1 cellular context compared by ENCODE assay signal in the genomic region with DNA sequence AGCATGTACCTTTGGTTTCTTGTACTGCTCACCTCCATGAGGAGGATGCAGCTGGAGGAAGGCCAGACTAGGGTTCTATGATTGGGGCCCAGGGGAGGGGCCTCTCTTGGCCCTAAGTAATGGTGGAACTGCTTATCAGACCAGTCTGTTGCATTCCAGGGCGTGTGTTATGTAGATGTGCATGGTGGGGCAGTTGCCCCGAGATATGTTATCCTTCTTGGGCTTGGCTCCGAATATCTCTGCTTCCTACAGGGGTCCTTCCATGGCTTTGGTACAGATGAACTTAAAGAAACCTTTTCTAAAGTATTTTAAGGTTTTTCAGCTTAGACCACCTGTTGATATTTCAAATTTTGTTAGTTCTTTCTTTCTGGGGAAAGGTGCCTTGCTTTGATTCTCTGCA.
TF ChIP-seq lines count a peak whose summit lies in the region.

No MANE protein-coding gene starts in this region.

TF ChIP-seq in GM23338, 12 proteins besides CTCF, POLR2A, EP300 and RAD21 (continued from another document):
- TF ChIP-seq, protein P1, sequence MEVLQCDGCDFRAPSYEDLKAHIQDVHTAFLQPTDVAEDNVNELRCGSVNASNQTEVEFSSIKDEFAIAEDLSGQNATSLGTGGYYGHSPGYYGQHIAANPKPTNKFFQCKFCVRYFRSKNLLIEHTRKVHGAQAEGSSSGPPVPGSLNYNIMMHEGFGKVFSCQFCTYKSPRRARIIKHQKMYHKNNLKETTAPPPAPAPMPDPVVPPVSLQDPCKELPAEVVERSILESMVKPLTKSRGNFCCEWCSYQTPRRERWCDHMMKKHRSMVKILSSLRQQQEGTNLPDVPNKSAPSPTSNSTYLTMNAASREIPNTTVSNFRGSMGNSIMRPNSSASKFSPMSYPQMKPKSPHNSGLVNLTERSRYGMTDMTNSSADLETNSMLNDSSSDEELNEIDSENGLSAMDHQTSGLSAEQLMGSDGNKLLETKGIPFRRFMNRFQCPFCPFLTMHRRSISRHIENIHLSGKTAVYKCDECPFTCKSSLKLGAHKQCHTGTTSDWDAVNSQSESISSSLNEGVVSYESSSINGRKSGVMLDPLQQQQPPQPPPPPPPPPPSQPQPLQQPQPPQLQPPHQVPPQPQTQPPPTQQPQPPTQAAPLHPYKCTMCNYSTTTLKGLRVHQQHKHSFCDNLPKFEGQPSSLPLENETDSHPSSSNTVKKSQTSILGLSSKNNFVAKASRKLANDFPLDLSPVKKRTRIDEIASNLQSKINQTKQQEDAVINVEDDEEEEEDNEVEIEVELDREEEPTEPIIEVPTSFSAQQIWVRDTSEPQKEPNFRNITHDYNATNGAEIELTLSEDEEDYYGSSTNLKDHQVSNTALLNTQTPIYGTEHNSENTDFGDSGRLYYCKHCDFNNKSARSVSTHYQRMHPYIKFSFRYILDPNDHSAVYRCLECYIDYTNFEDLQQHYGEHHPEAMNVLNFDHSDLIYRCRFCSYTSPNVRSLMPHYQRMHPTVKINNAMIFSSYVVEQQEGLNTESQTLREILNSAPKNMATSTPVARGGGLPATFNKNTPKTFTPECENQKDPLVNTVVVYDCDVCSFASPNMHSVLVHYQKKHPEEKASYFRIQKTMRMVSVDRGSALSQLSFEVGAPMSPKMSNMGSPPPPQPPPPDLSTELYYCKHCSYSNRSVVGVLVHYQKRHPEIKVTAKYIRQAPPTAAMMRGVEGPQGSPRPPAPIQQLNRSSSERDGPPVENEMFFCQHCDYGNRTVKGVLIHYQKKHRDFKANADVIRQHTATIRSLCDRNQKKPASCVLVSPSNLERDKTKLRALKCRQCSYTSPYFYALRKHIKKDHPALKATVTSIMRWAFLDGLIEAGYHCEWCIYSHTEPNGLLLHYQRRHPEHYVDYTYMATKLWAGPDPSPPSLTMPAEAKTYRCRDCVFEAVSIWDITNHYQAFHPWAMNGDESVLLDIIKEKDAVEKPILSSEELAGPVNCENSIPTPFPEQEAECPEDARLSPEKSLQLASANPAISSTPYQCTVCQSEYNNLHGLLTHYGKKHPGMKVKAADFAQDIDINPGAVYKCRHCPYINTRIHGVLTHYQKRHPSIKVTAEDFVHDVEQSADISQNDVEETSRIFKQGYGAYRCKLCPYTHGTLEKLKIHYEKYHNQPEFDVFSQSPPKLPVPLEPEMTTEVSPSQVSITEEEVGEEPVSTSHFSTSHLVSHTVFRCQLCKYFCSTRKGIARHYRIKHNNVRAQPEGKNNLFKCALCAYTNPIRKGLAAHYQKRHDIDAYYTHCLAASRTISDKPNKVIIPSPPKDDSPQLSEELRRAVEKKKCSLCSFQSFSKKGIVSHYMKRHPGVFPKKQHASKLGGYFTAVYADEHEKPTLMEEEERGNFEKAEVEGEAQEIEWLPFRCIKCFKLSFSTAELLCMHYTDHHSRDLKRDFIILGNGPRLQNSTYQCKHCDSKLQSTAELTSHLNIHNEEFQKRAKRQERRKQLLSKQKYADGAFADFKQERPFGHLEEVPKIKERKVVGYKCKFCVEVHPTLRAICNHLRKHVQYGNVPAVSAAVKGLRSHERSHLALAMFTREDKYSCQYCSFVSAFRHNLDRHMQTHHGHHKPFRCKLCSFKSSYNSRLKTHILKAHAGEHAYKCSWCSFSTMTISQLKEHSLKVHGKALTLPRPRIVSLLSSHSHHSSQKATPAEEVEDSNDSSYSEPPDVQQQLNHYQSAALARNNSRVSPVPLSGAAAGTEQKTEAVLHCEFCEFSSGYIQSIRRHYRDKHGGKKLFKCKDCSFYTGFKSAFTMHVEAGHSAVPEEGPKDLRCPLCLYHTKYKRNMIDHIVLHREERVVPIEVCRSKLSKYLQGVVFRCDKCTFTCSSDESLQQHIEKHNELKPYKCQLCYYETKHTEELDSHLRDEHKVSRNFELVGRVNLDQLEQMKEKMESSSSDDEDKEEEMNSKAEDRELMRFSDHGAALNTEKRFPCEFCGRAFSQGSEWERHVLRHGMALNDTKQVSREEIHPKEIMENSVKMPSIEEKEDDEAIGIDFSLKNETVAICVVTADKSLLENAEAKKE (CRISPR knock-in tag; IDR thresholded peaks at IDR 0.05) = no peak
- no peak for TF ChIP-seq CREB1 (CRISPR knock-in tag; IDR thresholded peaks at IDR 0.05; ENCODE audit: low read depth)
- TF ChIP-seq JUNB (IDR thresholded peaks at IDR 0.05; ENCODE audit: unreplicated experiment) = no peak
- no peak for TF ChIP-seq ZNF114 (CRISPR knock-in tag; IDR thresholded peaks at IDR 0.05)
